ENCODE assay signal across 22 cellular contexts in genomic region chr4:5685296-5685695, GRCh38. TPM values are rescaled to one million over a fixed set of nuclear protein-coding genes. Genes with fewer than 3 reads are reported as not detected.
DNase-seq lines count a peak whose midpoint lies in the region; ATAC-seq, FAIRE-seq and TF ChIP-seq lines count a peak whose summit lies in the region.
"Had no signal": no experiment of that assay in that cellular context is flagged by ENCODE, and none has a peak within 500 bp of the region (broad histone marks: within the 10 kb centered on the region; RNA-seq: fewer than 3 reads in every experiment).

No MANE protein-coding gene starts in this region.

- H3K4me3 ChIP-seq in astrocyte (ENCODE audit: insufficient read depth, low read depth, low read length) (no peak overlapping the region), sigmoid colon (no peak overlapping the region), adrenal gland (no peak overlapping the region)
- H3K4me3 ChIP-seq: BLaER1 had no signal

- TF ChIP-seq EP300 in sigmoid colon (IDR thresholded peaks at IDR 0.05), result no peak

- H3K27me3 Mint-ChIP-seq in CD14-positive monocyte (ENCODE audit: low read depth in 3 of 3), result peaks cover 0 to 2% (median 1%) of the 10 kb centered on the region in 3 donors
- H3K27me3 Mint-ChIP-seq in astrocyte (ENCODE audit: low read depth, unreplicated experiment), result no peaks in the 10 kb centered on the region
- H3K27me3 Mint-ChIP-seq: CD4-positive, alpha-beta T cell had no signal

- H3K9me3 ChIP-seq in astrocyte (ENCODE audit: insufficient read depth, low read depth, low read length) (no peaks in the 10 kb centered on the region), sigmoid colon (no peaks in the 10 kb centered on the region), adrenal gland (replicated peaks in 1 of 3) (no peaks in the 10 kb centered on the region)
- H3K9me3 ChIP-seq: BE2C, BLaER1, Caco-2 had no signal

- H2AFZ ChIP-seq in astrocyte (ENCODE audit: low read depth, low read length), result no peak overlapping the region

- peaks cover 0 to 4% (median 0%) of the 10 kb centered on the region in 7 donors for H3K9me3 Mint-ChIP-seq in CD14-positive monocyte
- H3K9me3 Mint-ChIP-seq in astrocyte (ENCODE audit: unreplicated experiment), result peaks cover 6% of the 10 kb centered on the region
- H3K9me3 Mint-ChIP-seq: CD4-positive, alpha-beta T cell; CD8-positive, alpha-beta T cell had no signal

- H3K27ac Mint-ChIP-seq in CD14-positive monocyte (no peak overlapping the region), astrocyte (ENCODE audit: unreplicated experiment) (peak overlapping the region; percentile 18)
- H3K27ac Mint-ChIP-seq: CD4-positive, alpha-beta T cell; CD8-positive, alpha-beta T cell had no signal

- H3K79me2 ChIP-seq in astrocyte (ENCODE audit: insufficient read depth, low read length), result no peaks in the 10 kb centered on the region

- H3K27ac ChIP-seq in astrocyte (ENCODE audit: low read depth, low read length) (no peak overlapping the region), sigmoid colon (no peak overlapping the region), adrenal gland (no peak overlapping the region)
- H3K27ac ChIP-seq: BLaER1 had no signal

- H3K36me3 Mint-ChIP-seq in CD14-positive monocyte (no peaks in the 10 kb centered on the region), astrocyte (ENCODE audit: low read depth, unreplicated experiment) (peaks cover 37% of the 10 kb centered on the region)

- ATAC-seq in GM21367 (IDR thresholded peaks at IDR 0.05; ENCODE audit: unreplicated experiment), result no peak
- ATAC-seq: CD8-positive, alpha-beta T cell had no signal

- H3K4me1 Mint-ChIP-seq in CD14-positive monocyte (no peaks in the 10 kb centered on the region), astrocyte (ENCODE audit: low read depth, unreplicated experiment) (no peaks in the 10 kb centered on the region)

- H3K27me3 ChIP-seq in astrocyte (ENCODE audit: insufficient read depth, low read length) (no peaks in the 10 kb centered on the region), sigmoid colon (no peaks in the 10 kb centered on the region), adrenal gland (no peaks in the 10 kb centered on the region)
- H3K27me3 ChIP-seq: BLaER1 had no signal

- no peaks in the 10 kb centered on the region for H4K20me1 ChIP-seq in astrocyte (ENCODE audit: insufficient read depth, low read length)
- H4K20me1 ChIP-seq: BLaER1 had no signal

- H3K4me1 ChIP-seq in astrocyte (ENCODE audit: insufficient read depth, low read length), result no peaks in the 10 kb centered on the region
- H3K4me1 ChIP-seq in sigmoid colon, result no peaks in the 10 kb centered on the region
- no peaks in the 10 kb centered on the region for H3K4me1 ChIP-seq in adrenal gland (replicated peaks in 1 of 2)
- H3K4me1 ChIP-seq: BE2C, Caco-2 had no signal

- H3K9ac ChIP-seq in astrocyte (ENCODE audit: low read length), result no peak overlapping the region
- H3K9ac ChIP-seq: BLaER1 had no signal

- no peak for TF ChIP-seq POLR2A in sigmoid colon (IDR thresholded peaks at IDR 0.05)
- no peak for TF ChIP-seq POLR2A in adrenal gland (IDR thresholded peaks at IDR 0.05)

- TF ChIP-seq CTCF in CD14-positive monocyte (IDR thresholded peaks at IDR 0.05) (no peak), astrocyte (IDR thresholded peaks at IDR 0.05; ENCODE audit: insufficient read depth, low read depth, low read length) (no peak), sigmoid colon (IDR thresholded peaks at IDR 0.05) (no peak), adrenal gland (IDR thresholded peaks at IDR 0.05) (no peak)

- DNase-seq in CD14-positive monocyte (ENCODE audit: low spot score) (peak; percentile 32), astrocyte (ENCODE audit: low read depth) (no peak), islet precursor cell (peak; percentile 30), sigmoid colon (peak; percentile 58), adrenal gland (no peak)
- DNase-seq in activated CD4-positive, CD25-positive, alpha-beta regulatory T cell treated with anti-CD3 and anti-CD28 coated beads, Interleukin-2, amount 50 U/mL, for 72 hours, result no peak
- DNase-seq: 8988T; ACHN; BE2C; C1 segment of cervical spinal cord; Caco-2; Calu3; CD4-positive, alpha-beta T cell; CD8-positive, alpha-beta T cell; DMS79 treated with DMSO at 0.1 percent for 48 hours; GF-D8 had no signal

- intact Hi-C loops in CD14-positive monocyte (cut with micrococcal nuclease) (no loop called here), sigmoid colon (cut with DNase I) (no loop called here), adrenal gland (cut with DNase I) (no loop called here)

- no peak for FAIRE-seq in astrocyte (lab: Jason Lieb, UNC)
- FAIRE-seq: A204.1, D721Med, G401.6, GM12891 had no signal

- H3K4me2 ChIP-seq in astrocyte (ENCODE audit: low read length), result no peak overlapping the region
- H3K4me2 ChIP-seq: BLaER1 had no signal

- H3K36me3 ChIP-seq in astrocyte (ENCODE audit: insufficient read depth, low read length) (peaks cover 35% of the 10 kb centered on the region), sigmoid colon (peaks cover 29 to 98% (median 51%) of the 10 kb centered on the region in 4 donors), adrenal gland (replicated peaks in 1 of 2) (peaks cover 0 to 6% of the 10 kb centered on the region in 2 donors)
- H3K36me3 ChIP-seq: BE2C had no signal

- H3K4me3 Mint-ChIP-seq in CD14-positive monocyte (no peak overlapping the region), astrocyte (ENCODE audit: unreplicated experiment) (no peak overlapping the region)
- H3K4me3 Mint-ChIP-seq: CD4-positive, alpha-beta T cell; CD8-positive, alpha-beta T cell had no signal

- WGBS in sigmoid colon, 2 donors, result 86 to 95% methylated on average over 9 of the region's 9 CpGs
- 92 to 97% (median 93%) methylated on average over 9 of the region's 9 CpGs for WGBS in adrenal gland, 4 donors

RNA-seq across cellular contexts. Expression of gene EVC2, which starts 23.1 kb away (rescaled TPM):
- polyA plus RNA-seq in CD14-positive monocyte, result under 1 TPM; 0.04 to 0.08 TPM
- total RNA-seq in astrocyte, result 3.3 and 3.5 TPM in 2 replicates
- total RNA-seq in sigmoid colon, result 10 to 100 TPM in 2 of 4 donors, 1 to 10 TPM in 2; 8.6 to 14.7 (median 10.9) TPM
- 1 to 10 TPM in 1 of 3 donors, under 1 TPM in 1, not detected in 1; 0.60 to 1.3 TPM for polyA plus RNA-seq in sigmoid colon
- total RNA-seq in adrenal gland, result 1 to 10 TPM in 6 of 8 donors, under 1 TPM in 2; 0.75 to 3.4 (median 1.9) TPM
- polyA plus RNA-seq in adrenal gland, result 1 to 10 TPM in 1 of 3 donors, under 1 TPM in 2; 0.66 to 1.6 (median 0.74) TPM
- total RNA-seq: Caco-2, Calu3 had no signal

RNA-seq across cellular contexts. Expression of gene EVC, which starts 25.7 kb away (rescaled TPM):
- not detected for polyA plus RNA-seq in CD14-positive monocyte
- 23.9 and 24.0 TPM in 2 replicates for total RNA-seq in astrocyte
- 10 to 100 TPM; 15.6 to 35.2 (median 24.4) TPM for total RNA-seq in sigmoid colon
- polyA plus RNA-seq in sigmoid colon, result 1 to 10 TPM in 2 of 3 donors, under 1 TPM in 1; 0.46 to 3.4 (median 1.2) TPM
- 10 to 100 TPM in 6 of 8 donors, 1 to 10 TPM in 2; 3.6 to 23.7 (median 16.5) TPM for total RNA-seq in adrenal gland
- 1 to 10 TPM; 1.0 to 5.3 (median 4.3) TPM for polyA plus RNA-seq in adrenal gland
- total RNA-seq: Caco-2, Calu3 had no signal

Comparison
In these comparisons a context has a peak if more than half of its experiments do, and no peak if none do; other contexts are left out.
1. DNase-seq: peak in CD14-positive monocyte (single experiment), islet precursor cell (single experiment) and sigmoid colon (single experiment); none in astrocyte (single experiment), adrenal gland (0 of 7) and activated CD4-positive, CD25-positive, alpha-beta regulatory T cell treated with anti-CD3 and anti-CD28 coated beads, Interleukin-2, amount 50 U/mL, for 72 hours (single experiment).